Comparison of ENCODE assay signal across 1 cellular context in genomic region chr3:42729404-42730145, GRCh38.
TF ChIP-seq lines count a peak whose summit lies in the region.

No MANE protein-coding gene starts in this region.

TF ChIP-seq in H1, 55 proteins besides CTCF, POLR2A, EP300 and RAD21:
- no peak for TF ChIP-seq SP4 (IDR thresholded peaks at IDR 0.05; ENCODE audit: low read length)
- TF ChIP-seq RXRA (IDR thresholded peaks at IDR 0.05; ENCODE audit: insufficient read depth, low read depth, low read length) = no peak
- TF ChIP-seq SP1 (IDR thresholded peaks at IDR 0.05; ENCODE audit: low read depth, low read length) = no peak
